In the genomic region with DNA sequence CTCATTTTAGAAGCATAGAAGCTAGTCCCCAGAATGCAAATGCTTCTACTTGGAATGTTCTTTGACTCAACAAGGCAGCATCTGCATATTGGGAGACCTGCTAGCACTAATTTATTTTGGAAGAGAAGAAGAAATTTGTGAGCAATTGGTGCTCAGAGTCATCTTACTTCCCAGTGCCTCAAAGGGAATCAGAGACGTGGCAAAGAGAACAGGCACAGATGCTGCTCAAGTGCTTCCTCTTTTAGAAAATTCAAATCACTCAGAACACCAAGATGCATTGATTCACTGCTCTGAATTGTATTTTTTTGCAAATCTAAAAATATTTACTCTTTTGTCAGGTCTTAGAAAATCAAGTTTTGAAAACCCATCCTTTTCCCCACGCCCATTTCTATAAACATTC, we compare ENCODE assay signal across 27 cellular contexts.
"Had no signal": no experiment of that assay in that cellular context is flagged by ENCODE, and none has a peak within 500 bp of the region (broad histone marks: within the 10 kb centered on the region; RNA-seq: fewer than 3 reads in every experiment).

No MANE protein-coding gene starts in this region.

- H3K27me3 ChIP-seq: ovary, stomach, tibial artery, upper lobe of right lung had no signal

- H3K4me3 ChIP-seq: left ventricle myocardium inferior, lung, ovary, prostate gland, skin epidermis, stomach, suprapubic skin, thoracic aorta, tibial artery, upper lobe of right lung had no signal

- DNase-seq: immature natural killer cell; islet precursor cell; left ventricle myocardium inferior; mesendoderm; naive B cell; natural killer cell; nephron progenitor cell; ovary; posterior cingulate gyrus; retina; right cardiac atrium; stimulated activated CD4-positive, alpha-beta T cell treated with anti-CD3 and anti-CD28 coated beads, Interleukin-12 subunit alpha, Interleukin-12 subunit beta, amount 100 ng/mL, for 4 hours; stimulated activated CD4-positive, alpha-beta T cell treated with anti-CD3 and anti-CD28 coated beads, Interleukin-15, amount 100 ng/mL, for 24 hours; stimulated activated CD4-positive, alpha-beta T cell treated with anti-CD3 and anti-CD28 coated beads, Interleukin-2, amount 100 ng/mL, for 24 hours; stimulated activated CD4-positive, alpha-beta T cell treated with anti-CD3 and anti-CD28 coated beads, Interleukin-4, amount 100 ng/mL, for 1 hour; stimulated activated naive B cell treated with anti-CD40 and anti-IgM and Interleukin-4, amounts not matched to agents 10 μg/mL and 1 μg/mL and 100 μg/mL, for 72 hours; stimulated activated naive CD8-positive, alpha-beta T cell treated with anti-CD3 and anti-CD28 coated beads, Interleukin-15, Interleukin-2, amounts not matched to agents 100 U/mL and 50 U/mL, for 24 hours; stomach; tibial artery; trophoblast cell; upper lobe of right lung had no signal

- H3K4me1 ChIP-seq: left ventricle myocardium inferior, prostate gland, stomach, suprapubic skin, tibial artery, upper lobe of right lung had no signal

- H3K9me3 ChIP-seq: left ventricle myocardium inferior, ovary, prostate gland, stomach, suprapubic skin, thoracic aorta, tibial artery, upper lobe of right lung had no signal

- ATAC-seq: natural killer cell; right cardiac atrium; sciatic nerve; stimulated activated naive B cell treated with anti-CD40 and anti-IgM and Interleukin-4, amounts not matched to agents 10 μg/mL and 1 μg/mL and 100 μg/mL, for 72 hours; stimulated activated naive CD8-positive, alpha-beta T cell treated with anti-CD3 and anti-CD28 coated beads, Interleukin-15, Interleukin-2, amounts not matched to agents 100 U/mL and 50 U/mL, for 24 hours; upper lobe of right lung had no signal

- H3K27ac ChIP-seq: left ventricle myocardium inferior, ovary, prostate gland, skin epidermis, stomach, suprapubic skin, thoracic aorta, tibial artery, upper lobe of right lung had no signal

- H3K36me3 ChIP-seq: left ventricle myocardium inferior, ovary, prostate gland, stomach, suprapubic skin, thoracic aorta, tibial artery, upper lobe of right lung had no signal
